In the genomic region with DNA sequence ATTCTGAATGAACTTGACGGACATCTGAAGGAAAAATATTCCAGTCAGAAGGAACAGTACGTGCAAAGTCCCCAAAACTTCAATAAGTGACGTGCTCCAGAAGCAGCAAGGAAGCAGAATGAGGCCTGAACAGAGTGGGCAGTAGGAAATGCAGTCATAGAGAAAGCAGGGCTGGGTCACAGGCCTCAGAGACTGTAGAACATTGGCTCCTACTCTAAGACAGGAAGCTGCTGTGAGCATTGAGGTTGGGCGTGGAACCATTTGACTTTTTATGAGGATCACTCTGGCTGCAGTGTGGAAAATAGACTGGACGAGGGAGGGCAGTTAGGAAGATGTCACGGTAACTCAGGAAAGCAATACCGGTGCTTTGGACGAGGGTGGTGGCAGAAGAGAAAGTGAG, we compare ENCODE assay signal across 10 cellular contexts.
DNase-seq lines count a peak whose midpoint lies in the region; ATAC-seq lines count a peak whose summit lies in the region.
"Had no signal": no experiment of that assay in that cellular context is flagged by ENCODE, and none has a peak within 500 bp of the region (broad histone marks: within the 10 kb centered on the region; RNA-seq: fewer than 3 reads in every experiment).

No MANE protein-coding gene starts in this region.

- H3K79me1 ChIP-seq in mesenchymal stem cell (replicated peaks; ENCODE audit: low read length, poor library complexity, severe bottlenecking), result no peaks in the 10 kb centered on the region

- no peak overlapping the region for H3K18ac ChIP-seq in mesenchymal stem cell (ENCODE audit: low read depth in 1 of 2, low read length in 2 of 2)

- POLR2A ChIA-PET in activated naive CD8-positive, alpha-beta T cell treated with anti-CD3 and anti-CD28 coated beads, Interleukin-2, amount 10 ng/mL, durations not matched to agents 7 days and 5 days (lab: Charles Lee), result interaction anchor here (0.6 to 9.4 kb wide), 4 partner anchors 36 to 63 kb away, joined by 3 to 104 read pairs (median 24); a partner anchor contains a TSS

- DNase-seq in M059J (ENCODE audit: low read depth) (peak; percentile 21), mesenchymal stem cell (no peak), SHP77 (lab: John Stamatoyannopoulos, UW) (no peak)
- peak; percentile 36 for DNase-seq in activated naive CD8-positive, alpha-beta T cell treated with anti-CD3 and anti-CD28 coated beads, Interleukin-2, amount 10 ng/mL, durations not matched to agents 7 days and 5 days
- peak; percentile 8 for DNase-seq in stimulated activated CD4-positive, alpha-beta T cell treated with anti-CD3 and anti-CD28 coated beads, Interleukin-4, amount 100 ng/mL, for 1 hour

- H3K4me2 ChIP-seq in mesenchymal stem cell (ENCODE audit: low read length, poor library complexity, severe bottlenecking), result no peak overlapping the region
- H3K4me2 ChIP-seq: smooth muscle cell had no signal

- H2AFZ ChIP-seq in mesenchymal stem cell (ENCODE audit: low read depth, low read length), result no peak overlapping the region

- H3K27ac Mint-ChIP-seq in activated naive CD8-positive, alpha-beta T cell treated with anti-CD3 and anti-CD28 coated beads, Interleukin-2, amount 10 ng/mL, durations not matched to agents 7 days and 5 days, result no peak overlapping the region
- H3K27ac Mint-ChIP-seq: brain had no signal

- no peaks in the 10 kb centered on the region for H3K9me3 Mint-ChIP-seq in activated naive CD8-positive, alpha-beta T cell treated with anti-CD3 and anti-CD28 coated beads, Interleukin-2, amount 10 ng/mL, durations not matched to agents 7 days and 5 days
- H3K9me3 Mint-ChIP-seq: brain had no signal

- peaks cover 33% of the 10 kb centered on the region for H3K4me1 Mint-ChIP-seq in activated naive CD8-positive, alpha-beta T cell treated with anti-CD3 and anti-CD28 coated beads, Interleukin-2, amount 10 ng/mL, durations not matched to agents 7 days and 5 days
- H3K4me1 Mint-ChIP-seq: brain had no signal

- H3K27ac ChIP-seq in mesenchymal stem cell (ENCODE audit: low read length, poor library complexity, severe bottlenecking), result no peak overlapping the region

- H4K91ac ChIP-seq in mesenchymal stem cell (ENCODE audit: low read length), result no peak overlapping the region

- H3K27me3 Mint-ChIP-seq in activated naive CD8-positive, alpha-beta T cell treated with anti-CD3 and anti-CD28 coated beads, Interleukin-2, amount 10 ng/mL, durations not matched to agents 7 days and 5 days, result no peaks in the 10 kb centered on the region
- H3K27me3 Mint-ChIP-seq: brain had no signal

- H2BK12ac ChIP-seq in mesenchymal stem cell (ENCODE audit: low read length in 2 of 2), result no peak overlapping the region

- H3K4me3 ChIP-seq in mesenchymal stem cell (ENCODE audit: insufficient read depth in 1 of 2, low read depth in 1 of 2, low read length in 2 of 2), result no peak overlapping the region
- H3K4me3 ChIP-seq: smooth muscle cell had no signal

- no peak overlapping the region for H3K4ac ChIP-seq in mesenchymal stem cell (ENCODE audit: low read depth in 1 of 2, low read length in 2 of 2)

- H2BK120ac ChIP-seq in mesenchymal stem cell (ENCODE audit: low read depth, low read length), result no peak overlapping the region

- H4K8ac ChIP-seq in mesenchymal stem cell (ENCODE audit: low read length), result no peak overlapping the region

- H3K4me3 Mint-ChIP-seq in activated naive CD8-positive, alpha-beta T cell treated with anti-CD3 and anti-CD28 coated beads, Interleukin-2, amount 10 ng/mL, durations not matched to agents 7 days and 5 days, result no peak overlapping the region
- H3K4me3 Mint-ChIP-seq: brain had no signal

- no peak overlapping the region for H2BK5ac ChIP-seq in mesenchymal stem cell (ENCODE audit: low read depth, low read length, poor library complexity, severe bottlenecking)

- no peaks in the 10 kb centered on the region for H3K4me1 ChIP-seq in mesenchymal stem cell (ENCODE audit: control insufficient read depth, insufficient read depth, low read depth, low read length)

- H2AK5ac ChIP-seq in mesenchymal stem cell (ENCODE audit: low read length, severe bottlenecking), result no peak overlapping the region

- H3K9me3 ChIP-seq in mesenchymal stem cell (ENCODE audit: control insufficient read depth, low read length), result no peaks in the 10 kb centered on the region

- no peaks in the 10 kb centered on the region for H3K27me3 ChIP-seq in mesenchymal stem cell (ENCODE audit: control insufficient read depth in 1 of 2, insufficient read depth in 1 of 2, low read length in 2 of 2)

- no peaks in the 10 kb centered on the region for H3K36me3 ChIP-seq in mesenchymal stem cell (ENCODE audit: control insufficient read depth in 1 of 2, insufficient read depth in 2 of 2, low read depth in 1 of 2, low read length in 2 of 2)

- H2BK15ac ChIP-seq in mesenchymal stem cell (ENCODE audit: low read depth, poor library complexity, severe bottlenecking), result no peak overlapping the region

- 67% methylated on average over 8 of the region's 8 CpGs for WGBS in mesenchymal stem cell

- no peak overlapping the region for H3K14ac ChIP-seq in mesenchymal stem cell (ENCODE audit: low read length in 2 of 2)

- H3K36me3 Mint-ChIP-seq in activated naive CD8-positive, alpha-beta T cell treated with anti-CD3 and anti-CD28 coated beads, Interleukin-2, amount 10 ng/mL, durations not matched to agents 7 days and 5 days, result peaks cover 46% of the 10 kb centered on the region
- H3K36me3 Mint-ChIP-seq: brain had no signal

- ATAC-seq in GM19463 (IDR thresholded peaks at IDR 0.05; ENCODE audit: unreplicated experiment) (peak; percentile 45), HG03280 (IDR thresholded peaks at IDR 0.05; ENCODE audit: unreplicated experiment) (no peak), HG02938 (IDR thresholded peaks at IDR 0.05; ENCODE audit: unreplicated experiment) (no peak)
- peak; percentile 84 for ATAC-seq in activated naive CD8-positive, alpha-beta T cell treated with anti-CD3 and anti-CD28 coated beads, Interleukin-2, amount 10 ng/mL, durations not matched to agents 7 days and 5 days (ENCODE audit: low read depth)

- H3K9ac ChIP-seq in mesenchymal stem cell (ENCODE audit: low read length), result no peak overlapping the region

- no peak overlapping the region for H3K23ac ChIP-seq in mesenchymal stem cell (ENCODE audit: low read length in 2 of 2)

Comparison
In these comparisons a context has a peak if more than half of its experiments do, and no peak if none do; other contexts are left out.
1. ATAC-seq: peak in GM19463 (single experiment) and activated naive CD8-positive, alpha-beta T cell treated with anti-CD3 and anti-CD28 coated beads, Interleukin-2, amount 10 ng/mL, durations not matched to agents 7 days and 5 days (single experiment); none in HG03280 (single experiment) and HG02938 (single experiment).
2. DNase-seq: peak in M059J (single experiment), activated naive CD8-positive, alpha-beta T cell treated with anti-CD3 and anti-CD28 coated beads, Interleukin-2, amount 10 ng/mL, durations not matched to agents 7 days and 5 days (single experiment) and stimulated activated CD4-positive, alpha-beta T cell treated with anti-CD3 and anti-CD28 coated beads, Interleukin-4, amount 100 ng/mL, for 1 hour (single experiment); none in mesenchymal stem cell (single experiment) and SHP77 (0 of 2).